11 cellular contexts compared by ENCODE assay signal in genomic region chr10:132175907-132176581, GRCh38. TPM values are rescaled to one million over a fixed set of nuclear protein-coding genes. Genes with fewer than 3 reads are reported as not detected.
DNase-seq lines count a peak whose midpoint lies in the region; ATAC-seq and TF ChIP-seq lines count a peak whose summit lies in the region.
"Had no signal": no experiment of that assay in that cellular context is flagged by ENCODE, and none has a peak within 500 bp of the region (broad histone marks: within the 10 kb centered on the region; RNA-seq: fewer than 3 reads in every experiment).

No MANE protein-coding gene starts in this region.

- TF ChIP-seq POLR2A in esophagus squamous epithelium (IDR thresholded peaks at IDR 0.05): no peak

- peak; percentile 24 for DNase-seq in NCI-H1092 treated with DMSO at 0.1 percent for 48 hours (lab: John Stamatoyannopoulos, UW)
- no peak for DNase-seq in NCI-H1092 (lab: John Stamatoyannopoulos, UW)
- peak; percentile 32 for DNase-seq in NCI-H1105 (lab: John Stamatoyannopoulos, UW)
- peak in 33 of 61 donors; percentile 21 to 82 (median 49) for DNase-seq in caudate nucleus (lab: John Stamatoyannopoulos, UW)
- DNase-seq in esophagus squamous epithelium (lab: John Stamatoyannopoulos, UW): no peak
- DNase-seq in activated naive CD4-positive, alpha-beta T cell treated with anti-CD3 and anti-CD28 coated beads, Interleukin-2, amount 50 U/mL, for 16 hours: no peak
- DNase-seq: NCI-H446, T-helper 9 cell had no signal

- H3K9me3 ChIP-seq in neuron (ENCODE audit: low read length) (no peaks in the 10 kb centered on the region), esophagus squamous epithelium (no peaks in the 10 kb centered on the region)

- no peak for TF ChIP-seq CTCF in esophagus squamous epithelium (IDR thresholded peaks at IDR 0.05)

- intact Hi-C loops in esophagus squamous epithelium (cut with DNase I): no loop called here

- peak overlapping the region; percentile 12 for H3K4me3 ChIP-seq in neuron (ENCODE audit: low read length)
- no peak overlapping the region for H3K4me3 ChIP-seq in esophagus squamous epithelium
- H3K4me3 ChIP-seq: coronary artery had no signal

- H3K27me3 ChIP-seq in neuron (ENCODE audit: insufficient read depth, low read length) (peaks cover 18% of the 10 kb centered on the region), esophagus squamous epithelium (peaks cover 0 to 74% (median 0%) of the 10 kb centered on the region in 4 donors)

- no peak for ATAC-seq in HG03108 (IDR thresholded peaks at IDR 0.05; ENCODE audit: unreplicated experiment)

- H3K36me3 ChIP-seq in neuron (ENCODE audit: insufficient read depth, low read length) (no peaks in the 10 kb centered on the region), esophagus squamous epithelium (no peaks in the 10 kb centered on the region)

- H3K4me1 ChIP-seq in neuron (ENCODE audit: insufficient read depth, low read length) (peaks cover 15% of the 10 kb centered on the region), esophagus squamous epithelium (peaks cover 0 to 10% (median 0%) of the 10 kb centered on the region in 3 donors)

- H3K27ac ChIP-seq in caudate nucleus (ENCODE audit: low read depth, low read length) (peak overlapping the region; percentile 82), esophagus squamous epithelium (no peak overlapping the region)
- H3K27ac ChIP-seq: coronary artery had no signal

- WGBS in esophagus squamous epithelium, 2 donors: 8 to 9% methylated on average over 8 of the region's 16 CpGs

- H2AFZ ChIP-seq in neuron (ENCODE audit: low read depth, low read length): no peak overlapping the region

RNA-seq across cellular contexts. Expression of gene DPYSL4, which starts 10.7 kb away (rescaled TPM):
- 1 to 10 TPM in 1 of 4 donors, under 1 TPM in 1, not detected in 2; 0.95 to 1.6 TPM for total RNA-seq in esophagus squamous epithelium

Comparison
In these comparisons a context has a peak if more than half of its experiments do, and no peak if none do; other contexts are left out.
1. DNase-seq: peak in NCI-H1092 treated with DMSO at 0.1 percent for 48 hours (single experiment), NCI-H1105 (single experiment) and caudate nucleus (33 of 61); none in NCI-H1092 (single experiment), esophagus squamous epithelium (single experiment) and activated naive CD4-positive, alpha-beta T cell treated with anti-CD3 and anti-CD28 coated beads, Interleukin-2, amount 50 U/mL, for 16 hours (single experiment).